In genomic region chr10:112956631-112957350, GRCh38 we compare ENCODE assay signal across 1 cellular context.
TF ChIP-seq lines count a peak whose summit lies in the region.

No MANE protein-coding gene starts in this region.

TF ChIP-seq in WTC11, 78 proteins besides CTCF, POLR2A, EP300 and RAD21 (continued from another document):
- TF ChIP-seq USF2 (CRISPR knock-in tag; IDR thresholded peaks at IDR 0.05) (0 out of 2 replicates have a peak, but pooled peaks have one; percentile 25), MYBL2 (CRISPR knock-in tag; IDR thresholded peaks at IDR 0.05) (no peak), TEAD1 (CRISPR knock-in tag; IDR thresholded peaks at IDR 0.05) (peak; percentile 65; the same call in 1 of the 2 replicates)
